In genomic region chr11:86741489-86742435, GRCh38 we compare ENCODE assay signal across 8 cellular contexts. TPM values are rescaled to one million over a fixed set of nuclear protein-coding genes. Genes with fewer than 3 reads are reported as not detected.
DNase-seq lines count a peak whose midpoint lies in the region; ATAC-seq and TF ChIP-seq lines count a peak whose summit lies in the region.

No MANE protein-coding gene starts in this region.

- no TSS peak for BruUV-seq in PC-3 (replicated peaks; lab: Mats Ljungman, UMichigan)

- H3K27me3 Mint-ChIP-seq in endodermal cell (ENCODE audit: insufficient read depth) (peaks cover 2% of the 10 kb centered on the region), neural crest cell (ENCODE audit: low read depth) (no peaks in the 10 kb centered on the region)

- H3K27me3 ChIP-seq in PC-3 (ENCODE audit: low read length) (no peaks in the 10 kb centered on the region), endodermal cell (ENCODE audit: control insufficient read depth, insufficient read depth, low read length, poor library complexity, severe bottlenecking) (no peaks in the 10 kb centered on the region)

- no peaks in the 10 kb centered on the region for H4K20me1 ChIP-seq in PC-3 (ENCODE audit: low read length)

- H3K9me3 ChIP-seq in PC-3 (ENCODE audit: low read length) = no peaks in the 10 kb centered on the region
- peaks cover 14% of the 10 kb centered on the region for H3K9me3 ChIP-seq in endodermal cell (ENCODE audit: control insufficient read depth, low read length)

- intact Hi-C loops in PC-3 (cut with micrococcal nuclease) = loop anchor here (1.0 to 5.0 kb wide), 7 partner anchors 41 to 257 kb away; no protein-coding TSS in a partner anchor

- H3K4me1 ChIP-seq in PC-3 (ENCODE audit: insufficient read depth, low read length) (peaks cover 82% of the 10 kb centered on the region), endodermal cell (ENCODE audit: control insufficient read depth, insufficient read depth, low read length) (peaks cover 11% of the 10 kb centered on the region)

- peaks cover 5% of the 10 kb centered on the region for H3K9me3 Mint-ChIP-seq in endodermal cell
- peaks cover 3% of the 10 kb centered on the region for H3K9me3 Mint-ChIP-seq in neural crest cell

- peak overlapping the region; percentile 95 for H3K27ac Mint-ChIP-seq in endodermal cell
- peak overlapping the region; percentile 98 for H3K27ac Mint-ChIP-seq in neural crest cell (ENCODE audit: unreplicated experiment)

- CTCF ChIA-PET in PC-3 (lab: Charles Lee) = interaction anchor here (0.6 kb wide), 1 partner anchor 30 kb away, joined by 3 read pairs; no protein-coding TSS in a partner anchor

- peak overlapping the region; percentile 86 for H3K4me2 ChIP-seq in PC-3 (ENCODE audit: low read length)

- H3K4me3 ChIP-seq in PC-3 (ENCODE audit: low read length) (peak overlapping the region; percentile 37; the same call in 1 of the 2 replicates), endodermal cell (ENCODE audit: low read length) (no peak overlapping the region)

- H3K9ac ChIP-seq in PC-3 (ENCODE audit: low read length) = peak overlapping the region; percentile 88
- no peak overlapping the region for H3K9ac ChIP-seq in endodermal cell (ENCODE audit: extremely low read depth, low read length, poor library complexity, severe bottlenecking)

- H2AFZ ChIP-seq in PC-3 (ENCODE audit: low read length) = no peak overlapping the region

- H3K36me3 Mint-ChIP-seq in endodermal cell (ENCODE audit: low read depth) = no peaks in the 10 kb centered on the region
- H3K36me3 Mint-ChIP-seq in neural crest cell (ENCODE audit: low read depth) = no peaks in the 10 kb centered on the region

- peak overlapping the region; percentile 100 for H3K27ac ChIP-seq in PC-3 (ENCODE audit: low read length)
- no peak overlapping the region for H3K27ac ChIP-seq in endodermal cell (ENCODE audit: low read depth, low read length)

- H3K4me3 Mint-ChIP-seq in endodermal cell = no peak overlapping the region
- no peak overlapping the region for H3K4me3 Mint-ChIP-seq in neural crest cell

- TF ChIP-seq CTCF in PC-3 (conservative IDR thresholded peaks at IDR 0.05; ENCODE audit: low read depth, low read length) = no peak
- TF ChIP-seq CTCF in endodermal cell (conservative IDR thresholded peaks at IDR 0.05) = no peak
- TF ChIP-seq CTCF in neural crest cell (conservative IDR thresholded peaks at IDR 0.05) = no peak

- peaks cover 15% of the 10 kb centered on the region for H3K4me1 Mint-ChIP-seq in endodermal cell
- peaks cover 29% of the 10 kb centered on the region for H3K4me1 Mint-ChIP-seq in neural crest cell

- DNase-seq in AG20443 (ENCODE audit: low spot score) = peak; percentile 47
- peak; percentile 91 for DNase-seq in PC-3
- DNase-seq in endodermal cell = no peak
- DNase-seq in neural crest cell (ENCODE audit: low read depth, low spot score) = no peak
- no peak for DNase-seq in activated T-cell treated with anti-CD3 and anti-CD28 coated beads, Interleukin-2, amount 50 U/mL, for 1 hour
- DNase-seq in anterior cingulate cortex (lab: John Stamatoyannopoulos, UW) = no peak
- DNase-seq in medulla oblongata (ENCODE audit: extremely low spot score) = no peak

- no peaks in the 10 kb centered on the region for H3K9me2 ChIP-seq in PC-3 (replicated peaks; ENCODE audit: low read length)

- peak; percentile 59 for ATAC-seq in PC-3
- ATAC-seq in GM19324 (IDR thresholded peaks at IDR 0.05; ENCODE audit: low FRiP score, unreplicated experiment) = no peak

- H3K36me3 ChIP-seq in PC-3 (ENCODE audit: low read depth, low read length) (no peaks in the 10 kb centered on the region), endodermal cell (ENCODE audit: control insufficient read depth, insufficient read depth, low read length) (no peaks in the 10 kb centered on the region)

- peaks cover 10% of the 10 kb centered on the region for H3F3A ChIP-seq in PC-3 (ENCODE audit: low read length, unreplicated experiment)

- 92 to 96% methylated on average over 2 to 3 of the region's 3 CpGs for WGBS in endodermal cell (ENCODE audit: insufficient coverage in 1 of 2, insufficient read length in 1 of 2), 2 experiments

- POLR2A ChIA-PET in PC-3 (lab: Charles Lee; ENCODE audit: unreplicated experiment) = interaction anchor here (0.5 to 1.8 kb wide), 5 partner anchors 22 to 103 kb away, joined by 4 to 7 read pairs (median 4); partner anchors contain the start of gene PRSS23

- no peaks in the 10 kb centered on the region for H3K79me2 ChIP-seq in PC-3 (ENCODE audit: low read length)

RNA-seq across cellular contexts. Expression of gene PRSS23, which starts 58.6 kb away (rescaled TPM):
- 39.0 and 43.2 TPM in 2 replicates for total RNA-seq in PC-3 (2014; rRNA removed)
- 1 to 10 TPM; 2.4 to 3.3 TPM for total RNA-seq in endodermal cell
- 33.3 TPM for polyA plus RNA-seq in endodermal cell (2013, experiment 1 of 2)
- polyA plus RNA-seq in endodermal cell (2013, experiment 2 of 2) = 32.0 TPM
- total RNA-seq in neural crest cell = 27.5 and 27.6 TPM in 2 replicates

Comparison
In these comparisons a context has a peak if more than half of its experiments do, and no peak if none do; other contexts are left out.
1. DNase-seq: peak in AG20443 (single experiment) and PC-3 (single experiment); none in endodermal cell (single experiment), neural crest cell (single experiment), activated T-cell treated with anti-CD3 and anti-CD28 coated beads, Interleukin-2, amount 50 U/mL, for 1 hour (single experiment), anterior cingulate cortex (0 of 58) and medulla oblongata (single experiment).